Comparison of ENCODE assay signal across 8 cellular contexts in genomic region chr4:101019941-101020401, GRCh38.
A peak's percentile ranks its signal among the peaks of the same experiment; 100 is the strongest.
DNase-seq lines count a peak whose midpoint lies in the region; ATAC-seq and TF ChIP-seq lines count a peak whose summit lies in the region.

No MANE protein-coding gene starts in this region.

- H3K4me3 ChIP-seq in esophagus (ENCODE audit: low read depth in 1 of 2, low read length in 2 of 2), result no peak overlapping the region
- H3K4me3 ChIP-seq in SJCRH30, result no peak overlapping the region
- no peak overlapping the region for H3K4me3 ChIP-seq in left ventricle myocardium inferior

- peak overlapping the region; percentile 34 for H3K27ac ChIP-seq in KOPT-K1 (ENCODE audit: low read depth, low read length, poor library complexity, severe bottlenecking)
- peak overlapping the region; percentile 24 to 68 for H3K27ac ChIP-seq in esophagus (ENCODE audit: low read depth in 2 of 2, low read length in 1 of 2)
- H3K27ac ChIP-seq in SJCRH30, result no peak overlapping the region
- no peak overlapping the region for H3K27ac ChIP-seq in left ventricle myocardium inferior (replicated peaks)

- no peaks in the 10 kb centered on the region for H3K36me3 ChIP-seq in KOPT-K1 (ENCODE audit: insufficient read depth, low read length)
- no peaks in the 10 kb centered on the region for H3K36me3 ChIP-seq in esophagus (ENCODE audit: control insufficient read depth in 2 of 2, insufficient read depth in 2 of 2, low read length in 1 of 2)
- peaks cover 6% of the 10 kb centered on the region; the same call in 1 of the 2 replicates for H3K36me3 ChIP-seq in SJCRH30
- H3K36me3 ChIP-seq in left ventricle myocardium inferior, result peaks cover 12% of the 10 kb centered on the region

- 34 to 51% methylated on average over 1 of the region's 1 CpG for WGBS in esophagus, 2 donors

- intact Hi-C loops in left ventricle myocardium inferior (cut with micrococcal nuclease), result no loop called here

- H3K27me3 ChIP-seq in esophagus (ENCODE audit: control insufficient read depth in 1 of 2, insufficient read depth in 2 of 2, low read length in 2 of 2), result no peaks in the 10 kb centered on the region
- no peaks in the 10 kb centered on the region for H3K27me3 ChIP-seq in SJCRH30
- no peaks in the 10 kb centered on the region for H3K27me3 ChIP-seq in left ventricle myocardium inferior (ENCODE audit: low read depth)

- ATAC-seq in GM18505 (IDR thresholded peaks at IDR 0.05; ENCODE audit: unreplicated experiment), result peak; percentile 49
- peak; percentile 66 for ATAC-seq in GM21825 (IDR thresholded peaks at IDR 0.05; ENCODE audit: unreplicated experiment)

- DNase-seq in COLO668 (lab: John Stamatoyannopoulos, UW; ENCODE audit: unreplicated experiment), result no peak
- DNase-seq in SJCRH30, result no peak
- no peak for DNase-seq in left ventricle myocardium inferior
- DNase-seq in DMS 273 treated with DMSO at 0.1 percent for 48 hours (lab: John Stamatoyannopoulos, UW), result no peak

- TF ChIP-seq POLR2A in GM18505 (IDR thresholded peaks at IDR 0.05; ENCODE audit: borderline replicate concordance, extremely low read depth, insufficient read depth, insufficient read length), result no peak

- TF ChIP-seq CTCF in left ventricle myocardium inferior (IDR thresholded peaks at IDR 0.05; ENCODE audit: borderline replicate concordance), result no peak

- H3K9me3 ChIP-seq in KOPT-K1 (ENCODE audit: insufficient read depth, low read length, poor library complexity, severe bottlenecking), result no peaks in the 10 kb centered on the region
- H3K9me3 ChIP-seq in esophagus (ENCODE audit: control insufficient read depth in 2 of 2, insufficient read depth in 1 of 2, low read depth in 1 of 2, low read length in 1 of 2), result no peaks in the 10 kb centered on the region
- no peaks in the 10 kb centered on the region for H3K9me3 ChIP-seq in SJCRH30 (replicated peaks)
- H3K9me3 ChIP-seq in left ventricle myocardium inferior (replicated peaks), result no peaks in the 10 kb centered on the region

- H3K4me1 ChIP-seq in esophagus (ENCODE audit: control insufficient read depth in 2 of 2, insufficient read depth in 2 of 2, low read length in 1 of 2) (no peaks in the 10 kb centered on the region), SJCRH30 (peaks cover 12% of the 10 kb centered on the region), left ventricle myocardium inferior (peaks cover 8% of the 10 kb centered on the region)

Comparison
In these comparisons a context has a peak if more than half of its experiments do, and no peak if none do; other contexts are left out.
1. H3K27ac ChIP-seq: peak in KOPT-K1 (single experiment) and esophagus (2 of 2); none in SJCRH30 (single experiment) and left ventricle myocardium inferior (single experiment).